8 cellular contexts compared by ENCODE assay signal in genomic region chr12:124764451-124764850, GRCh38.
DNase-seq lines count a peak whose midpoint lies in the region; ATAC-seq and TF ChIP-seq lines count a peak whose summit lies in the region.

No MANE protein-coding gene starts in this region.

- no peak for ATAC-seq in Panc1
- no peak for ATAC-seq in HG03354 (IDR thresholded peaks at IDR 0.05; ENCODE audit: poor library complexity, severe bottlenecking, unreplicated experiment)

- CTCF ChIA-PET in Panc1 (lab: Charles Lee): no interaction called here

- H3K9me3 Mint-ChIP-seq in endodermal cell: peaks cover 28% of the 10 kb centered on the region

- peak overlapping the region; percentile 62 for H3K27ac ChIP-seq in Panc1 (ENCODE audit: low read length)
- no peak overlapping the region for H3K27ac ChIP-seq in endodermal cell (ENCODE audit: low read depth, low read length)
- peak overlapping the region; percentile 55 for H3K27ac ChIP-seq in osteoblast (ENCODE audit: low read depth, low read length)

- H3K4me3 Mint-ChIP-seq in endodermal cell: no peak overlapping the region

- H3K36me3 ChIP-seq in Panc1 (ENCODE audit: control insufficient read depth, insufficient read depth, low read length): no peaks in the 10 kb centered on the region
- H3K36me3 ChIP-seq in endodermal cell (ENCODE audit: control insufficient read depth, insufficient read depth, low read length): no peaks in the 10 kb centered on the region
- no peaks in the 10 kb centered on the region for H3K36me3 ChIP-seq in osteoblast (ENCODE audit: insufficient read depth, low read length)

- no peaks in the 10 kb centered on the region for H3K79me2 ChIP-seq in osteoblast (ENCODE audit: insufficient read depth, low read length)

- H3K4me1 Mint-ChIP-seq in endodermal cell: no peaks in the 10 kb centered on the region

- H3K4me1 ChIP-seq in Panc1 (ENCODE audit: control insufficient read depth, insufficient read depth, low read length) (peaks cover 36% of the 10 kb centered on the region), endodermal cell (ENCODE audit: control insufficient read depth, insufficient read depth, low read length) (no peaks in the 10 kb centered on the region), osteoblast (ENCODE audit: insufficient read depth, low read length) (peaks cover 21% of the 10 kb centered on the region)

- peak; percentile 44 for DNase-seq in activated CD8-positive, alpha-beta memory T cell treated with anti-CD3 and anti-CD28 coated beads, Interleukin-2, amount 50 U/mL, for 4 hours
- DNase-seq in activated CD8-positive, alpha-beta memory T cell treated with anti-CD3 and anti-CD28 coated beads, Interleukin-2, amount 50 U/mL, for 48 hours: no peak
- DNase-seq in Panc1 (ENCODE audit: low read depth, low spot score): no peak
- DNase-seq in endodermal cell: peak; percentile 87
- DNase-seq in osteoblast (ENCODE audit: insufficient read length, low spot score, missing footprints): peak; percentile 89
- no peak for DNase-seq in DMS153 (lab: John Stamatoyannopoulos, UW)
- DNase-seq in RPMI8226: no peak

- 80 to 83% methylated on average over 3 of the region's 3 CpGs for WGBS in endodermal cell (ENCODE audit: insufficient coverage in 1 of 2, insufficient read length in 1 of 2), 2 experiments

- in situ Hi-C loops in Panc1 (cut with HindIII; ENCODE audit: low pct_unique_long_range_greater_than_20kb, low sequenced_read_pairs): no loop called here

- H3K27ac Mint-ChIP-seq in endodermal cell: no peak overlapping the region

- H3K27me3 Mint-ChIP-seq in endodermal cell (ENCODE audit: insufficient read depth): peaks cover 2% of the 10 kb centered on the region

- no TSS peak for BruUV-seq in Panc1 (replicated peaks; lab: Mats Ljungman, UMichigan)

- no peaks in the 10 kb centered on the region for H3K27me3 ChIP-seq in Panc1 (ENCODE audit: control insufficient read depth, insufficient read depth, low read length)
- no peaks in the 10 kb centered on the region for H3K27me3 ChIP-seq in endodermal cell (ENCODE audit: control insufficient read depth, insufficient read depth, low read length, poor library complexity, severe bottlenecking)
- peaks cover 5% of the 10 kb centered on the region for H3K27me3 ChIP-seq in osteoblast (ENCODE audit: insufficient read depth, low read length)

- intact Hi-C loops in Panc1 (cut with micrococcal nuclease; ENCODE audit: unreplicated experiment): loop anchor here (10.0 kb wide), 1 partner anchor 200 kb away; the partner anchor contains the start of gene NCOR2

- no peak overlapping the region for H2AFZ ChIP-seq in osteoblast (ENCODE audit: low read length)

- no peak overlapping the region for H3K9ac ChIP-seq in endodermal cell (ENCODE audit: extremely low read depth, low read length, poor library complexity, severe bottlenecking)

- H3K4me2 ChIP-seq in osteoblast (ENCODE audit: insufficient read depth, low read length): no peak overlapping the region

- H3K4me3 ChIP-seq in Panc1 (ENCODE audit: low read depth in 2 of 2, low read length in 2 of 2) (no peak overlapping the region), endodermal cell (ENCODE audit: low read length) (no peak overlapping the region), osteoblast (ENCODE audit: insufficient read depth, low read length) (no peak overlapping the region)

- POLR2A ChIA-PET in Panc1 (lab: Charles Lee): no interaction called here

- H3K9me3 ChIP-seq in Panc1 (ENCODE audit: control insufficient read depth, insufficient read depth, low read depth, low read length): peaks cover 6% of the 10 kb centered on the region; the same call in 1 of the 2 replicates
- peaks cover 10% of the 10 kb centered on the region for H3K9me3 ChIP-seq in endodermal cell (ENCODE audit: control insufficient read depth, low read length)
- H3K9me3 ChIP-seq in osteoblast (ENCODE audit: low read depth, low read length): peaks cover 7% of the 10 kb centered on the region

- no peaks in the 10 kb centered on the region for H4K20me1 ChIP-seq in osteoblast (ENCODE audit: insufficient read depth, low read length)

- TF ChIP-seq CTCF in Panc1 (IDR thresholded peaks at IDR 0.05) (peak; percentile 86), endodermal cell (conservative IDR thresholded peaks at IDR 0.05) (peak; percentile 82), osteoblast (IDR thresholded peaks at IDR 0.05; ENCODE audit: extremely low read depth, low read depth, low read length) (peak; percentile 85)

- H3K36me3 Mint-ChIP-seq in endodermal cell (ENCODE audit: low read depth): no peaks in the 10 kb centered on the region

Comparison
In these comparisons a context has a peak if more than half of its experiments do, and no peak if none do; other contexts are left out.
1. DNase-seq: peak in activated CD8-positive, alpha-beta memory T cell treated with anti-CD3 and anti-CD28 coated beads, Interleukin-2, amount 50 U/mL, for 4 hours (single experiment), endodermal cell (single experiment) and osteoblast (single experiment); none in activated CD8-positive, alpha-beta memory T cell treated with anti-CD3 and anti-CD28 coated beads, Interleukin-2, amount 50 U/mL, for 48 hours (single experiment), Panc1 (single experiment), DMS153 (single experiment) and RPMI8226 (single experiment).
2. Peak in every context shown above with its lines, with median percentiles within 50 percentile points of each other: CTCF ChIP-seq.